In the genomic region with DNA sequence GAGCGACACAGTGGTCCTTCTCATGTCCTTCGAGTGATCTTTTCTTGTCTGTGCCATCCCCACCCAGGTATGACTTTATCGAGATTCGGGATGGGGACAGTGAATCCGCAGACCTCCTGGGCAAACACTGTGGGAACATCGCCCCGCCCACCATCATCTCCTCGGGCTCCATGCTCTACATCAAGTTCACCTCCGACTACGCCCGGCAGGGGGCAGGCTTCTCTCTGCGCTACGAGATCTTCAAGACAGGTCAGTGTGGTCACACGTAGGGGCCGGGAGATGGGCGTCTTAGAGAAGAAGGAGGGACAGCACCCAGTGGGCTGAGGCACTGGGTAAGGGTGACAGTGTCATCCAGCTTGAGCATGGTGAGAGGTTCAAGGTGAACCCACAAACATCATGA, we compare ENCODE assay signal across 1 cellular context.
TF ChIP-seq lines count a peak whose summit lies in the region.

No MANE protein-coding gene starts in this region.

TF ChIP-seq in GM23338, 12 proteins besides CTCF, POLR2A, EP300 and RAD21 (continued from another document):
- TF ChIP-seq, protein P1, sequence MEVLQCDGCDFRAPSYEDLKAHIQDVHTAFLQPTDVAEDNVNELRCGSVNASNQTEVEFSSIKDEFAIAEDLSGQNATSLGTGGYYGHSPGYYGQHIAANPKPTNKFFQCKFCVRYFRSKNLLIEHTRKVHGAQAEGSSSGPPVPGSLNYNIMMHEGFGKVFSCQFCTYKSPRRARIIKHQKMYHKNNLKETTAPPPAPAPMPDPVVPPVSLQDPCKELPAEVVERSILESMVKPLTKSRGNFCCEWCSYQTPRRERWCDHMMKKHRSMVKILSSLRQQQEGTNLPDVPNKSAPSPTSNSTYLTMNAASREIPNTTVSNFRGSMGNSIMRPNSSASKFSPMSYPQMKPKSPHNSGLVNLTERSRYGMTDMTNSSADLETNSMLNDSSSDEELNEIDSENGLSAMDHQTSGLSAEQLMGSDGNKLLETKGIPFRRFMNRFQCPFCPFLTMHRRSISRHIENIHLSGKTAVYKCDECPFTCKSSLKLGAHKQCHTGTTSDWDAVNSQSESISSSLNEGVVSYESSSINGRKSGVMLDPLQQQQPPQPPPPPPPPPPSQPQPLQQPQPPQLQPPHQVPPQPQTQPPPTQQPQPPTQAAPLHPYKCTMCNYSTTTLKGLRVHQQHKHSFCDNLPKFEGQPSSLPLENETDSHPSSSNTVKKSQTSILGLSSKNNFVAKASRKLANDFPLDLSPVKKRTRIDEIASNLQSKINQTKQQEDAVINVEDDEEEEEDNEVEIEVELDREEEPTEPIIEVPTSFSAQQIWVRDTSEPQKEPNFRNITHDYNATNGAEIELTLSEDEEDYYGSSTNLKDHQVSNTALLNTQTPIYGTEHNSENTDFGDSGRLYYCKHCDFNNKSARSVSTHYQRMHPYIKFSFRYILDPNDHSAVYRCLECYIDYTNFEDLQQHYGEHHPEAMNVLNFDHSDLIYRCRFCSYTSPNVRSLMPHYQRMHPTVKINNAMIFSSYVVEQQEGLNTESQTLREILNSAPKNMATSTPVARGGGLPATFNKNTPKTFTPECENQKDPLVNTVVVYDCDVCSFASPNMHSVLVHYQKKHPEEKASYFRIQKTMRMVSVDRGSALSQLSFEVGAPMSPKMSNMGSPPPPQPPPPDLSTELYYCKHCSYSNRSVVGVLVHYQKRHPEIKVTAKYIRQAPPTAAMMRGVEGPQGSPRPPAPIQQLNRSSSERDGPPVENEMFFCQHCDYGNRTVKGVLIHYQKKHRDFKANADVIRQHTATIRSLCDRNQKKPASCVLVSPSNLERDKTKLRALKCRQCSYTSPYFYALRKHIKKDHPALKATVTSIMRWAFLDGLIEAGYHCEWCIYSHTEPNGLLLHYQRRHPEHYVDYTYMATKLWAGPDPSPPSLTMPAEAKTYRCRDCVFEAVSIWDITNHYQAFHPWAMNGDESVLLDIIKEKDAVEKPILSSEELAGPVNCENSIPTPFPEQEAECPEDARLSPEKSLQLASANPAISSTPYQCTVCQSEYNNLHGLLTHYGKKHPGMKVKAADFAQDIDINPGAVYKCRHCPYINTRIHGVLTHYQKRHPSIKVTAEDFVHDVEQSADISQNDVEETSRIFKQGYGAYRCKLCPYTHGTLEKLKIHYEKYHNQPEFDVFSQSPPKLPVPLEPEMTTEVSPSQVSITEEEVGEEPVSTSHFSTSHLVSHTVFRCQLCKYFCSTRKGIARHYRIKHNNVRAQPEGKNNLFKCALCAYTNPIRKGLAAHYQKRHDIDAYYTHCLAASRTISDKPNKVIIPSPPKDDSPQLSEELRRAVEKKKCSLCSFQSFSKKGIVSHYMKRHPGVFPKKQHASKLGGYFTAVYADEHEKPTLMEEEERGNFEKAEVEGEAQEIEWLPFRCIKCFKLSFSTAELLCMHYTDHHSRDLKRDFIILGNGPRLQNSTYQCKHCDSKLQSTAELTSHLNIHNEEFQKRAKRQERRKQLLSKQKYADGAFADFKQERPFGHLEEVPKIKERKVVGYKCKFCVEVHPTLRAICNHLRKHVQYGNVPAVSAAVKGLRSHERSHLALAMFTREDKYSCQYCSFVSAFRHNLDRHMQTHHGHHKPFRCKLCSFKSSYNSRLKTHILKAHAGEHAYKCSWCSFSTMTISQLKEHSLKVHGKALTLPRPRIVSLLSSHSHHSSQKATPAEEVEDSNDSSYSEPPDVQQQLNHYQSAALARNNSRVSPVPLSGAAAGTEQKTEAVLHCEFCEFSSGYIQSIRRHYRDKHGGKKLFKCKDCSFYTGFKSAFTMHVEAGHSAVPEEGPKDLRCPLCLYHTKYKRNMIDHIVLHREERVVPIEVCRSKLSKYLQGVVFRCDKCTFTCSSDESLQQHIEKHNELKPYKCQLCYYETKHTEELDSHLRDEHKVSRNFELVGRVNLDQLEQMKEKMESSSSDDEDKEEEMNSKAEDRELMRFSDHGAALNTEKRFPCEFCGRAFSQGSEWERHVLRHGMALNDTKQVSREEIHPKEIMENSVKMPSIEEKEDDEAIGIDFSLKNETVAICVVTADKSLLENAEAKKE (CRISPR knock-in tag; IDR thresholded peaks at IDR 0.05), result no peak
- no peak for TF ChIP-seq JUNB (IDR thresholded peaks at IDR 0.05; ENCODE audit: unreplicated experiment)
- no peak for TF ChIP-seq ZNF331 (CRISPR knock-in tag; IDR thresholded peaks at IDR 0.05; ENCODE audit: low read depth)
- no peak for TF ChIP-seq ZNF114 (CRISPR knock-in tag; IDR thresholded peaks at IDR 0.05)
- TF ChIP-seq, protein P2, sequence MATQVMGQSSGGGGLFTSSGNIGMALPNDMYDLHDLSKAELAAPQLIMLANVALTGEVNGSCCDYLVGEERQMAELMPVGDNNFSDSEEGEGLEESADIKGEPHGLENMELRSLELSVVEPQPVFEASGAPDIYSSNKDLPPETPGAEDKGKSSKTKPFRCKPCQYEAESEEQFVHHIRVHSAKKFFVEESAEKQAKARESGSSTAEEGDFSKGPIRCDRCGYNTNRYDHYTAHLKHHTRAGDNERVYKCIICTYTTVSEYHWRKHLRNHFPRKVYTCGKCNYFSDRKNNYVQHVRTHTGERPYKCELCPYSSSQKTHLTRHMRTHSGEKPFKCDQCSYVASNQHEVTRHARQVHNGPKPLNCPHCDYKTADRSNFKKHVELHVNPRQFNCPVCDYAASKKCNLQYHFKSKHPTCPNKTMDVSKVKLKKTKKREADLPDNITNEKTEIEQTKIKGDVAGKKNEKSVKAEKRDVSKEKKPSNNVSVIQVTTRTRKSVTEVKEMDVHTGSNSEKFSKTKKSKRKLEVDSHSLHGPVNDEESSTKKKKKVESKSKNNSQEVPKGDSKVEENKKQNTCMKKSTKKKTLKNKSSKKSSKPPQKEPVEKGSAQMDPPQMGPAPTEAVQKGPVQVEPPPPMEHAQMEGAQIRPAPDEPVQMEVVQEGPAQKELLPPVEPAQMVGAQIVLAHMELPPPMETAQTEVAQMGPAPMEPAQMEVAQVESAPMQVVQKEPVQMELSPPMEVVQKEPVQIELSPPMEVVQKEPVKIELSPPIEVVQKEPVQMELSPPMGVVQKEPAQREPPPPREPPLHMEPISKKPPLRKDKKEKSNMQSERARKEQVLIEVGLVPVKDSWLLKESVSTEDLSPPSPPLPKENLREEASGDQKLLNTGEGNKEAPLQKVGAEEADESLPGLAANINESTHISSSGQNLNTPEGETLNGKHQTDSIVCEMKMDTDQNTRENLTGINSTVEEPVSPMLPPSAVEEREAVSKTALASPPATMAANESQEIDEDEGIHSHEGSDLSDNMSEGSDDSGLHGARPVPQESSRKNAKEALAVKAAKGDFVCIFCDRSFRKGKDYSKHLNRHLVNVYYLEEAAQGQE (IDR thresholded peaks at IDR 0.05; ENCODE audit: unreplicated experiment), result no peak
- TF ChIP-seq, protein P3, sequence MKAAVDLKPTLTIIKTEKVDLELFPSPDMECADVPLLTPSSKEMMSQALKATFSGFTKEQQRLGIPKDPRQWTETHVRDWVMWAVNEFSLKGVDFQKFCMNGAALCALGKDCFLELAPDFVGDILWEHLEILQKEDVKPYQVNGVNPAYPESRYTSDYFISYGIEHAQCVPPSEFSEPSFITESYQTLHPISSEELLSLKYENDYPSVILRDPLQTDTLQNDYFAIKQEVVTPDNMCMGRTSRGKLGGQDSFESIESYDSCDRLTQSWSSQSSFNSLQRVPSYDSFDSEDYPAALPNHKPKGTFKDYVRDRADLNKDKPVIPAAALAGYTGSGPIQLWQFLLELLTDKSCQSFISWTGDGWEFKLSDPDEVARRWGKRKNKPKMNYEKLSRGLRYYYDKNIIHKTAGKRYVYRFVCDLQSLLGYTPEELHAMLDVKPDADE (IDR thresholded peaks at IDR 0.05), result no peak
- TF ChIP-seq EZH2phosphoT487 (IDR thresholded peaks at IDR 0.05; ENCODE audit: unreplicated experiment), result no peak
